Comparison of ENCODE assay signal across 23 cellular contexts in the genomic region with DNA sequence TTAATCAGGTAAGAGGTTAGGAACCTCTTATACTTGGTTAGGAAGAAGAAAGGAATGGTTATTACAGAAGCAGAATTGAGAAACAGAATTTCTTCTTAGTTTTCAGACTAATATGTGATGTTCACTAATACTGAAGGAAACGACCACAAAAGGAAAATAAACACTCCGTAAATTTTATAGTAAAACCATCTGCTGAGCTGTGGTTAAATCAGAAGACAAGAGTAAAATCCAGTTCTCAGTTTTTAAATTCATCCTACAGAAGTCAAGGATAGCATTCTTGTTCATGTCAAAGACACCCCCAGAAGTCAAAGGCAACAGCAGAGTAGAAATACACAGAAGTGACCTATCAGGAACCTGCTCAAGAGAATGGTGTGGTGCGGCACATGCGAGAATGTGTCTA.
A peak's percentile ranks its signal among the peaks of the same experiment; 100 is the strongest.
DNase-seq lines count a peak whose midpoint lies in the region; ATAC-seq and TF ChIP-seq lines count a peak whose summit lies in the region.
"Had no signal": no experiment of that assay in that cellular context is flagged by ENCODE, and none has a peak within 500 bp of the region (broad histone marks: within the 10 kb centered on the region; RNA-seq: fewer than 3 reads in every experiment).

No MANE protein-coding gene starts in this region.

- H3K36me3 ChIP-seq in BJ (ENCODE audit: control insufficient read depth, insufficient read depth, low read length) (peaks cover 4% of the 10 kb centered on the region; the same call in 1 of the 2 replicates), SK-N-MC (ENCODE audit: insufficient read depth, low read length) (peaks cover 18% of the 10 kb centered on the region; the same call in 1 of the 2 replicates), fibroblast of lung (ENCODE audit: control insufficient read depth, insufficient read depth, low read length) (peaks cover 10% of the 10 kb centered on the region), ascending aorta (peaks cover 0 to 34% of the 10 kb centered on the region in 2 donors)
- H3K36me3 ChIP-seq: BLaER1 had no signal

- no peak overlapping the region for H3K4me3 Mint-ChIP-seq in osteocyte (ENCODE audit: unreplicated experiment)
- H3K4me3 Mint-ChIP-seq: CD4-positive, alpha-beta T cell had no signal

- no peak overlapping the region for H2AFZ ChIP-seq in fibroblast of lung (ENCODE audit: low read length)
- H2AFZ ChIP-seq: PC-9 had no signal

- H3K4me1 ChIP-seq in fibroblast of lung (ENCODE audit: control insufficient read depth, extremely low read depth, insufficient read depth, low read length) (peaks cover 2% of the 10 kb centered on the region), ascending aorta (peaks cover 0 to 4% of the 10 kb centered on the region in 2 donors)
- H3K4me1 ChIP-seq: BLaER1, SJCRH30 had no signal

- DNase-seq in BJ (ENCODE audit: low read depth) (peak; percentile 51), SK-N-MC (ENCODE audit: low read depth, low spot score) (no peak), fibroblast of lung (ENCODE audit: low read depth in 2 of 2) (peak; percentile 33 to 82), osteocyte (ENCODE audit: extremely low spot score, unreplicated experiment) (no peak), GF-D8 (lab: John Stamatoyannopoulos, UW) (no peak), ascending aorta (ENCODE audit: low spot score in 2 of 2) (no peak)
- DNase-seq: Caco-2; CD4-positive, alpha-beta T cell; DMS 273 treated with DMSO at 0.1 percent for 48 hours; DND-41; GDM1; KG1; NCI-H1092; NCI-H146; NCI-H2029; NCI-H510A; PC-9; SJCRH30; T-helper 1 cell had no signal

- no peaks in the 10 kb centered on the region for H4K20me1 ChIP-seq in fibroblast of lung (ENCODE audit: control insufficient read depth, extremely low read depth, insufficient read depth, low read length)
- H4K20me1 ChIP-seq: BLaER1 had no signal

- H3K27me3 ChIP-seq in BJ (ENCODE audit: control insufficient read depth, insufficient read depth, low read length) (no peaks in the 10 kb centered on the region), fibroblast of lung (ENCODE audit: control insufficient read depth, insufficient read depth, low read length) (no peaks in the 10 kb centered on the region), ascending aorta (no peaks in the 10 kb centered on the region)
- H3K27me3 ChIP-seq: BLaER1, SJCRH30 had no signal

- intact Hi-C loops in ascending aorta (cut with DNase I) = no loop called here

- H3K36me3 Mint-ChIP-seq in osteocyte (ENCODE audit: unreplicated experiment) = peaks cover 50% of the 10 kb centered on the region

- H3K4me1 Mint-ChIP-seq in osteocyte (ENCODE audit: unreplicated experiment) = peaks cover 57% of the 10 kb centered on the region

- H3K27ac ChIP-seq in SK-N-MC (peak overlapping the region; percentile 46), fibroblast of lung (ENCODE audit: insufficient read depth, low read length) (no peak overlapping the region), ascending aorta (no peak overlapping the region)
- H3K27ac ChIP-seq: BLaER1, HL-60, PC-9, SJCRH30 had no signal

- no peak overlapping the region for H3K4me2 ChIP-seq in fibroblast of lung (ENCODE audit: extremely low read depth, insufficient read depth, low read length)
- H3K4me2 ChIP-seq: BLaER1, PC-9 had no signal

- H3K27ac Mint-ChIP-seq in osteocyte (ENCODE audit: unreplicated experiment) = peak overlapping the region; percentile 80
- H3K27ac Mint-ChIP-seq: CD4-positive, alpha-beta T cell had no signal

- H3K27me3 Mint-ChIP-seq in osteocyte (ENCODE audit: unreplicated experiment) = no peaks in the 10 kb centered on the region
- H3K27me3 Mint-ChIP-seq: CD4-positive, alpha-beta T cell had no signal

- no peak overlapping the region for H3K4me3 ChIP-seq in BJ (ENCODE audit: low read depth, low read length)
- H3K4me3 ChIP-seq in SK-N-MC = no peak overlapping the region
- H3K4me3 ChIP-seq in fibroblast of lung (replicated peaks in 1 of 4; ENCODE audit: control extremely low read depth in 1 of 4, insufficient read depth in 1 of 4, low read depth in 3 of 4, low read length in 4 of 4) = no peak overlapping the region
- no peak overlapping the region for H3K4me3 ChIP-seq in ascending aorta
- H3K4me3 ChIP-seq: BLaER1, PC-9, SJCRH30 had no signal

- no peaks in the 10 kb centered on the region for H3K9me3 ChIP-seq in SK-N-MC (ENCODE audit: low read depth, low read length)
- H3K9me3 ChIP-seq in fibroblast of lung (ENCODE audit: control insufficient read depth, insufficient read depth, low read depth, low read length) = no peaks in the 10 kb centered on the region
- H3K9me3 ChIP-seq in ascending aorta = no peaks in the 10 kb centered on the region
- H3K9me3 ChIP-seq: BLaER1, Caco-2, SJCRH30 had no signal

- no peak for TF ChIP-seq CTCF in BJ (IDR thresholded peaks at IDR 0.05; ENCODE audit: insufficient read depth, low read depth, low read length)
- TF ChIP-seq CTCF in fibroblast of lung (conservative IDR thresholded peaks at IDR 0.05 in 1 of 2, IDR thresholded peaks at IDR 0.05 in 1 of 2; ENCODE audit: low read depth in 1 of 2, low read length in 2 of 2) = no peak
- no peak for TF ChIP-seq CTCF in osteocyte (IDR thresholded peaks at IDR 0.05)
- no peak for TF ChIP-seq CTCF in ascending aorta (IDR thresholded peaks at IDR 0.05)

- POLR2A ChIA-PET in BJ (lab: Charles Lee) = no interaction called here

- CTCF ChIA-PET in BJ (lab: Yijun Ruan, JAX) = interaction anchor here (1.4 to 1.9 kb wide), 2 partner anchors 22 to 60 kb away, joined by 3 to 5 read pairs; no protein-coding TSS in a partner anchor

- H3K9me3 Mint-ChIP-seq in osteocyte (ENCODE audit: unreplicated experiment) = no peaks in the 10 kb centered on the region
- H3K9me3 Mint-ChIP-seq: CD4-positive, alpha-beta T cell had no signal

- no peaks in the 10 kb centered on the region for H3K79me2 ChIP-seq in fibroblast of lung (ENCODE audit: control insufficient read depth, insufficient read depth, low read length)

- H3K9ac ChIP-seq in SK-N-MC (ENCODE audit: insufficient read length) (no peak overlapping the region), fibroblast of lung (ENCODE audit: insufficient read depth, low read length) (no peak overlapping the region)
- H3K9ac ChIP-seq: BLaER1 had no signal

- ATAC-seq in GM21360 (IDR thresholded peaks at IDR 0.05; ENCODE audit: unreplicated experiment) = no peak
- ATAC-seq: HepG2 had no signal

Comparison
In these comparisons a context has a peak if more than half of its experiments do, and no peak if none do; other contexts are left out.
1. DNase-seq: peak in BJ (single experiment) and fibroblast of lung (2 of 2); none in SK-N-MC (single experiment), osteocyte (single experiment), GF-D8 (single experiment) and ascending aorta (0 of 2).